26 cellular contexts compared by ENCODE assay signal in genomic region chr3:104614564-104614963, GRCh38.
"Had no signal": no experiment of that assay in that cellular context is flagged by ENCODE, and none has a peak within 500 bp of the region (broad histone marks: within the 10 kb centered on the region; RNA-seq: fewer than 3 reads in every experiment).

No MANE protein-coding gene starts in this region.

- H3K4me3 ChIP-seq: esophagus squamous epithelium, gastroesophageal sphincter, heart right ventricle, hepatocyte had no signal

- ATAC-seq: activated naive CD4-positive, alpha-beta T cell treated with anti-CD3 and anti-CD28 coated beads, Interleukin-2, amount 50 U/mL, for 72 hours; activated T-cell treated with anti-CD3 and anti-CD28 coated beads, Interleukin-2, amount 50 U/mL, for 72 hours; gastroesophageal sphincter; heart right ventricle; T-helper 17 cell had no signal

- DNase-seq: activated CD4-positive, alpha-beta memory T cell treated with anti-CD3 and anti-CD28 coated beads, Interleukin-2, amount 10 ng/mL, durations not matched to agents 7 days and 5 days; activated CD4-positive, alpha-beta T cell treated with anti-CD3 and anti-CD28 coated beads for 4 hours; activated CD4-positive, alpha-beta T cell treated with anti-CD3 and anti-CD28 coated beads, Interleukin-2, amount 10 ng/mL, durations not matched to agents 7 days and 5 days; activated CD4-positive, alpha-beta T cell treated with anti-CD3 and anti-CD28 coated beads, Interleukin-2, amount 50 U/mL, for 4 hours; activated CD4-positive, CD25-positive, alpha-beta regulatory T cell; activated CD4-positive, CD25-positive, alpha-beta regulatory T cell treated with anti-CD3 and anti-CD28 coated beads, Interleukin-2, amount 50 U/mL, for 72 hours; activated CD8-positive, alpha-beta memory T cell treated with anti-CD3 and anti-CD28 coated beads, Interleukin-2, amount 50 U/mL, for 48 hours; activated gamma-delta T cell; activated naive CD4-positive, alpha-beta T cell; activated naive CD4-positive, alpha-beta T cell treated with anti-CD3 and anti-CD28 coated beads, Interleukin-2, amount 10 ng/mL, durations not matched to agents 7 days and 5 days; activated T-cell treated with anti-CD3 and anti-CD28 coated beads for 4 hours; activated T-cell treated with anti-CD3 and anti-CD28 coated beads, Interleukin-2, amount 50 U/mL, for 24 hours; activated T-cell treated with anti-CD3 and anti-CD28 coated beads, Interleukin-2, amount 50 U/mL, for 72 hours; amniotic stem cell; anterior cingulate cortex; caudate nucleus; effector CD8-positive, alpha-beta T cell; esophagus squamous epithelium; foreskin melanocyte; heart right ventricle; T-helper 17 cell; T1000 had no signal

- H3K27ac ChIP-seq: epithelial cell of prostate, esophagus squamous epithelium, gastroesophageal sphincter, heart right ventricle, hepatocyte had no signal
